In genomic region chr22:26561756-26562417, GRCh38 we compare ENCODE assay signal across 17 cellular contexts. TPM values are rescaled to one million over a fixed set of nuclear protein-coding genes. Genes with fewer than 3 reads are reported as not detected.
DNase-seq lines count a peak whose midpoint lies in the region; ATAC-seq and TF ChIP-seq lines count a peak whose summit lies in the region.
"Had no signal": no experiment of that assay in that cellular context is flagged by ENCODE, and none has a peak within 500 bp of the region (broad histone marks: within the 10 kb centered on the region; RNA-seq: fewer than 3 reads in every experiment).

No MANE protein-coding gene starts in this region.

- H3K27me3 Mint-ChIP-seq in activated CD8-positive, alpha-beta T cell treated with anti-CD3 and anti-CD28 coated beads, Interleukin-2, amount 10 ng/mL, durations not matched to agents 7 days and 5 days (ENCODE audit: low read depth): no peaks in the 10 kb centered on the region
- H3K27me3 Mint-ChIP-seq in activated CD8-positive, alpha-beta T cell treated with anti-CD3 and anti-CD28 coated beads for 36 hours: no peaks in the 10 kb centered on the region
- H3K27me3 Mint-ChIP-seq in natural killer cell (ENCODE audit: low read depth in 2 of 2) (no peaks in the 10 kb centered on the region), CD14-positive monocyte (ENCODE audit: low read depth in 3 of 3) (peaks cover 0 to 2% (median 0%) of the 10 kb centered on the region in 3 donors)

- no peak for ATAC-seq in activated CD8-positive, alpha-beta T cell treated with anti-CD3 and anti-CD28 coated beads, Interleukin-2, amount 10 ng/mL, durations not matched to agents 7 days and 5 days
- ATAC-seq in activated CD8-positive, alpha-beta T cell treated with anti-CD3 and anti-CD28 coated beads for 36 hours: no peak
- peak; percentile 83 to 85 for ATAC-seq in left cardiac atrium
- no peak for ATAC-seq in natural killer cell
- ATAC-seq in HG03108 (IDR thresholded peaks at IDR 0.05; ENCODE audit: unreplicated experiment): no peak
- no peak for ATAC-seq in GM19324 (IDR thresholded peaks at IDR 0.05; ENCODE audit: low FRiP score, unreplicated experiment)
- no peak for ATAC-seq in GM21367 (IDR thresholded peaks at IDR 0.05; ENCODE audit: unreplicated experiment)
- ATAC-seq: gastroesophageal sphincter had no signal

- H3K36me3 Mint-ChIP-seq in activated CD8-positive, alpha-beta T cell treated with anti-CD3 and anti-CD28 coated beads, Interleukin-2, amount 10 ng/mL, durations not matched to agents 7 days and 5 days (ENCODE audit: low read depth): peaks cover 28% of the 10 kb centered on the region
- H3K36me3 Mint-ChIP-seq in activated CD8-positive, alpha-beta T cell treated with anti-CD3 and anti-CD28 coated beads for 36 hours (ENCODE audit: low read depth): peaks cover 5% of the 10 kb centered on the region
- H3K36me3 Mint-ChIP-seq in natural killer cell: no peaks in the 10 kb centered on the region
- peaks cover 22 to 44% of the 10 kb centered on the region in 2 donors for H3K36me3 Mint-ChIP-seq in CD14-positive monocyte
- H3K36me3 Mint-ChIP-seq: mesothelial cell of epicardium had no signal

- no peaks in the 10 kb centered on the region for H3K9me3 Mint-ChIP-seq in activated CD8-positive, alpha-beta T cell treated with anti-CD3 and anti-CD28 coated beads, Interleukin-2, amount 10 ng/mL, durations not matched to agents 7 days and 5 days (ENCODE audit: insufficient read depth)
- no peaks in the 10 kb centered on the region for H3K9me3 Mint-ChIP-seq in activated CD8-positive, alpha-beta T cell treated with anti-CD3 and anti-CD28 coated beads for 36 hours
- no peaks in the 10 kb centered on the region for H3K9me3 Mint-ChIP-seq in natural killer cell
- peaks cover 0 to 1% (median 0%) of the 10 kb centered on the region in 7 donors for H3K9me3 Mint-ChIP-seq in CD14-positive monocyte
- H3K9me3 Mint-ChIP-seq: mesothelial cell of epicardium had no signal

- intact Hi-C loops in activated CD8-positive, alpha-beta T cell treated with anti-CD3 and anti-CD28 coated beads for 36 hours (cut with micrococcal nuclease): no loop called here
- intact Hi-C loops in left cardiac atrium (cut with DNase I) (no loop called here), natural killer cell (cut with micrococcal nuclease) (no loop called here), CD14-positive monocyte (cut with micrococcal nuclease) (no loop called here)

- H3K4me1 Mint-ChIP-seq in activated CD8-positive, alpha-beta T cell treated with anti-CD3 and anti-CD28 coated beads, Interleukin-2, amount 10 ng/mL, durations not matched to agents 7 days and 5 days (ENCODE audit: low read depth): peaks cover 41% of the 10 kb centered on the region
- peaks cover 43% of the 10 kb centered on the region for H3K4me1 Mint-ChIP-seq in activated CD8-positive, alpha-beta T cell treated with anti-CD3 and anti-CD28 coated beads for 36 hours (ENCODE audit: low read depth)
- peaks cover 83 to 98% of the 10 kb centered on the region in 2 donors for H3K4me1 Mint-ChIP-seq in natural killer cell
- peaks cover 14% of the 10 kb centered on the region for H3K4me1 Mint-ChIP-seq in CD14-positive monocyte
- H3K4me1 Mint-ChIP-seq: mesothelial cell of epicardium had no signal

- no peak for TF ChIP-seq CTCF in activated CD8-positive, alpha-beta T cell treated with anti-CD3 and anti-CD28 coated beads for 36 hours (IDR thresholded peaks at IDR 0.05)
- TF ChIP-seq CTCF in natural killer cell (IDR thresholded peaks at IDR 0.05): no peak
- no peak for TF ChIP-seq CTCF in CD14-positive monocyte (IDR thresholded peaks at IDR 0.05)

- POLR2A ChIA-PET in activated CD8-positive, alpha-beta T cell treated with anti-CD3 and anti-CD28 coated beads, Interleukin-2, amount 10 ng/mL, durations not matched to agents 7 days and 5 days (lab: Charles Lee): interaction anchor here (0.6 kb wide), 1 partner anchor 15 kb away, joined by 3 read pairs; no protein-coding TSS in a partner anchor
- POLR2A ChIA-PET in activated CD8-positive, alpha-beta T cell treated with anti-CD3 and anti-CD28 coated beads for 36 hours (lab: Charles Lee): interaction anchor here (0.6 kb wide), 1 partner anchor 81 kb away, joined by 3 read pairs; no protein-coding TSS in a partner anchor

- peak overlapping the region; percentile 22 for H3K27ac Mint-ChIP-seq in activated CD8-positive, alpha-beta T cell treated with anti-CD3 and anti-CD28 coated beads, Interleukin-2, amount 10 ng/mL, durations not matched to agents 7 days and 5 days
- no peak overlapping the region for H3K27ac Mint-ChIP-seq in activated CD8-positive, alpha-beta T cell treated with anti-CD3 and anti-CD28 coated beads for 36 hours
- peak overlapping the region; percentile 81 to 87 for H3K27ac Mint-ChIP-seq in natural killer cell
- H3K27ac Mint-ChIP-seq in CD14-positive monocyte: peak overlapping the region in 1 of 7 donors; percentile 22
- H3K27ac Mint-ChIP-seq: mesothelial cell of epicardium had no signal

- CTCF ChIA-PET in activated CD8-positive, alpha-beta T cell treated with anti-CD3 and anti-CD28 coated beads, Interleukin-2, amount 10 ng/mL, durations not matched to agents 7 days and 5 days (lab: Charles Lee): interaction anchor here (0.8 to 2.3 kb wide), 3 partner anchors 11 to 59 kb away, joined by 3 to 6 read pairs (median 4); no protein-coding TSS in a partner anchor
- CTCF ChIA-PET in activated CD8-positive, alpha-beta T cell treated with anti-CD3 and anti-CD28 coated beads for 36 hours (lab: Charles Lee): interaction anchor here (0.6 to 1.0 kb wide), 2 partner anchors 8 to 104 kb away, joined by 3 read pairs; no protein-coding TSS in a partner anchor

- no peak overlapping the region for H3K4me3 Mint-ChIP-seq in activated CD8-positive, alpha-beta T cell treated with anti-CD3 and anti-CD28 coated beads, Interleukin-2, amount 10 ng/mL, durations not matched to agents 7 days and 5 days
- no peak overlapping the region for H3K4me3 Mint-ChIP-seq in activated CD8-positive, alpha-beta T cell treated with anti-CD3 and anti-CD28 coated beads for 36 hours
- H3K4me3 Mint-ChIP-seq in natural killer cell (peak overlapping the region; percentile 6), CD14-positive monocyte (no peak overlapping the region)
- H3K4me3 Mint-ChIP-seq: mesothelial cell of epicardium had no signal

- DNase-seq in activated CD8-positive, alpha-beta T cell treated with anti-CD3 and anti-CD28 coated beads, Interleukin-2, amount 10 ng/mL, durations not matched to agents 7 days and 5 days: no peak
- DNase-seq in activated CD8-positive, alpha-beta T cell treated with anti-CD3 and anti-CD28 coated beads for 36 hours: no peak
- DNase-seq in left cardiac atrium (peak; percentile 68), natural killer cell (no peak), CD14-positive monocyte (ENCODE audit: low spot score) (no peak)
- DNase-seq: 8988T; activated naive CD4-positive, alpha-beta T cell treated with Interleukin-2 at 50 U/mL for 16 hours; DMS53; NCI-H1417 treated with DMSO at 0.1 percent for 48 hours; NCI-H2227 treated with DMSO at 0.1 percent for 48 hours; T-helper 1 cell had no signal

RNA-seq across cellular contexts. Expression of gene TPST2, which starts 28.0 kb away (rescaled TPM):
- 10 to 100 TPM; 62.8 to 68.9 TPM for total RNA-seq in activated CD8-positive, alpha-beta T cell treated with anti-CD3 and anti-CD28 coated beads, Interleukin-2, amount 10 ng/mL, durations not matched to agents 7 days and 5 days
- total RNA-seq in activated CD8-positive, alpha-beta T cell treated with anti-CD3 and anti-CD28 coated beads for 36 hours: 10 to 100 TPM; 30.7 to 33.6 TPM
- total RNA-seq in left cardiac atrium (10 to 100 TPM; 22.1 to 36.5 TPM), natural killer cell (100 to 1,000 TPM; 145 to 206 (median 155) TPM)
- polyA plus RNA-seq in CD14-positive monocyte: 10 to 100 TPM; 62.8 to 69.5 TPM

RNA-seq across cellular contexts. Expression of gene TFIP11, which starts 49.6 kb away (rescaled TPM):
- total RNA-seq in activated CD8-positive, alpha-beta T cell treated with anti-CD3 and anti-CD28 coated beads, Interleukin-2, amount 10 ng/mL, durations not matched to agents 7 days and 5 days: 10 to 100 TPM; 56.2 to 57.7 TPM
- total RNA-seq in activated CD8-positive, alpha-beta T cell treated with anti-CD3 and anti-CD28 coated beads for 36 hours: 10 to 100 TPM; 37.4 to 37.8 TPM
- total RNA-seq in left cardiac atrium (10 to 100 TPM; 19.9 to 20.4 TPM), natural killer cell (100 to 1,000 TPM; 108 to 131 (median 124) TPM)
- 10 to 100 TPM; 10.1 to 19.8 TPM for polyA plus RNA-seq in CD14-positive monocyte

RNA-seq across cellular contexts. Expression of gene CRYBB1, which starts 55.9 kb away (rescaled TPM):
- total RNA-seq in activated CD8-positive, alpha-beta T cell treated with anti-CD3 and anti-CD28 coated beads, Interleukin-2, amount 10 ng/mL, durations not matched to agents 7 days and 5 days: not detected
- total RNA-seq in activated CD8-positive, alpha-beta T cell treated with anti-CD3 and anti-CD28 coated beads for 36 hours: not detected
- 1 to 10 TPM in 1 of 2 donors, under 1 TPM in 1; 0.55 to 1.9 TPM for total RNA-seq in left cardiac atrium
- total RNA-seq in natural killer cell: not detected
- 1 to 10 TPM in 1 of 2 donors, under 1 TPM in 1; 0.78 to 1.6 TPM for polyA plus RNA-seq in CD14-positive monocyte
- total RNA-seq: mesothelial cell of epicardium had no signal

RNA-seq across cellular contexts. Expression of gene CRYBA4, which starts 59.9 kb away (rescaled TPM):
- not detected for total RNA-seq in activated CD8-positive, alpha-beta T cell treated with anti-CD3 and anti-CD28 coated beads, Interleukin-2, amount 10 ng/mL, durations not matched to agents 7 days and 5 days
- total RNA-seq in activated CD8-positive, alpha-beta T cell treated with anti-CD3 and anti-CD28 coated beads for 36 hours: not detected
- total RNA-seq in left cardiac atrium: not detected
- under 1 TPM in 1 of 3 donors, not detected in 2; 0.59 TPM for total RNA-seq in natural killer cell
- not detected for polyA plus RNA-seq in CD14-positive monocyte
- total RNA-seq: gastroesophageal sphincter, mesothelial cell of epicardium, tibial nerve had no signal

Comparison
In these comparisons a context has a peak if more than half of its experiments do, and no peak if none do; other contexts are left out.
1. ATAC-seq: peak in left cardiac atrium (2 of 2); none in activated CD8-positive, alpha-beta T cell treated with anti-CD3 and anti-CD28 coated beads, Interleukin-2, amount 10 ng/mL, durations not matched to agents 7 days and 5 days (single experiment), activated CD8-positive, alpha-beta T cell treated with anti-CD3 and anti-CD28 coated beads for 36 hours (single experiment), natural killer cell (0 of 3), HG03108 (single experiment), GM19324 (single experiment) and GM21367 (single experiment).